23 cellular contexts compared by ENCODE assay signal in the genomic region with DNA sequence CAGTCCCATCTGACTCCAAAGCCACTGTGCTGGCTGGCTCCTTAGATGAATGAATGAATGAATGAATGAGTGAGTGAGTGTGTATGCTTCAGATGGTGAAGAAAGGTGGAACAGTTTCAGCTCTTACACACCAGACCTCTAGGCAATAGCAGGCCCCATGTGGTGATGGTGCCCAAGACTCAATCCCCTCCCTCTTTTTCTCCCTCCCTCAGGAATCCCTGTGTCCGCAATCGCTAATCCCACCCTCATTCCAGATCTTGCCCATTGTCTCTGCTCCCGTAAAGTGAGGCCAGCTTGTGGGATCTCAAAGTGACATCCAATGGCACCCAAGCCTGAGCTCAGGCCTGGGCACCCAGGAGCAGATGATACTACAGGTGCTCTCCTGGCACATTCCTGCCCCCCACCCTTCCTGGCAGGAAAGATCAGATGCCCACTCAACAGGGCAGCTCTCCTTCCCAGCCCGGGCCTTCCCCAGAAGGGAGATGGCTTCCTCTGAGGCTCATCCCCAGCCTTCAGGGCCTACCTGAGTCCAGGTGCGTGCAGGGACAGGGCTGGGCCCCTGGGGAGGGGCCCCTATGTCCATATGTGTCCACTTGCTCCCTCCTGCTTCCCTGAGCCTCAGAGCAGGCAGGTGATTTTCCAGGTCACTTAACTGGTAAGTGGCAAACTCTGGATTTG.
A peak's percentile ranks its signal among the peaks of the same experiment; 100 is the strongest.
DNase-seq lines count a peak whose midpoint lies in the region; ATAC-seq, FAIRE-seq and TF ChIP-seq lines count a peak whose summit lies in the region.
"Had no signal": no experiment of that assay in that cellular context is flagged by ENCODE, and none has a peak within 500 bp of the region (broad histone marks: within the 10 kb centered on the region; RNA-seq: fewer than 3 reads in every experiment).

No MANE protein-coding gene starts in this region.

- H2BK12ac ChIP-seq in H1 (ENCODE audit: low read depth, low read length) = no peak overlapping the region

- H2AFZ ChIP-seq in H1 (ENCODE audit: low read length) = no peak overlapping the region

- no peak for TF ChIP-seq EP300 in H1 (IDR thresholded peaks at IDR 0.05; ENCODE audit: borderline replicate concordance in 1 of 2, low read depth in 2 of 2, low read length in 2 of 2)

- intact Hi-C loops in natural killer cell (cut with micrococcal nuclease) = no loop called here

- H3K27me3 ChIP-seq in H1 (replicated peaks in 1 of 4; ENCODE audit: control insufficient read depth in 3 of 4, extremely low read depth in 1 of 4, insufficient read depth in 3 of 4, low read length in 3 of 4) (no peaks in the 10 kb centered on the region), mesendoderm (ENCODE audit: insufficient read depth, low read length, poor library complexity) (no peaks in the 10 kb centered on the region)
- H3K27me3 ChIP-seq: Peyer's patch had no signal

- peak overlapping the region; percentile 45; the same call in 1 of the 2 replicates for H4K8ac ChIP-seq in H1 (ENCODE audit: extremely low read depth, insufficient read depth, low read length)
- no peak overlapping the region for H4K8ac ChIP-seq in mesendoderm (ENCODE audit: low read depth, low read length)

- H3K56ac ChIP-seq in H1 (replicated peaks; ENCODE audit: insufficient read length, low read depth, low read length) = no peak overlapping the region
- H3K56ac ChIP-seq in mesendoderm (ENCODE audit: low read length) = no peak overlapping the region

- H3K36me3 Mint-ChIP-seq in natural killer cell treated with Interleukin-12 subunit alpha and Interleukin-12 subunit beta and Interleukin-15 and Interleukin-18, amount 100 ng/mL, for 72 hours = no peaks in the 10 kb centered on the region
- H3K36me3 Mint-ChIP-seq in natural killer cell = no peaks in the 10 kb centered on the region
- no peaks in the 10 kb centered on the region for H3K36me3 Mint-ChIP-seq in activated naive CD4-positive, alpha-beta T cell treated with anti-CD3 and anti-CD28 coated beads, Interleukin-2, amount 10 ng/mL, durations not matched to agents 7 days and 5 days
- H3K36me3 Mint-ChIP-seq: CD8-positive, alpha-beta memory T cell had no signal

- TF ChIP-seq RAD21 in H1 (IDR thresholded peaks at IDR 0.05 in 1 of 2, conservative IDR thresholded peaks at IDR 0.05 in 1 of 2; ENCODE audit: low read depth in 2 of 2, low read length in 2 of 2) = no peak

- H3K4ac ChIP-seq in H1 (replicated peaks; ENCODE audit: insufficient read length, low read depth, low read length) (no peak overlapping the region), mesendoderm (ENCODE audit: low read depth, low read length) (no peak overlapping the region)

- no peak overlapping the region for H3K18ac ChIP-seq in H1 (ENCODE audit: extremely low read depth, low read length)
- H3K18ac ChIP-seq in mesendoderm (ENCODE audit: low read length) = no peak overlapping the region

- H3K9me3 Mint-ChIP-seq in natural killer cell treated with Interleukin-12 subunit alpha and Interleukin-12 subunit beta and Interleukin-15 and Interleukin-18, amount 100 ng/mL, for 72 hours = no peaks in the 10 kb centered on the region
- no peaks in the 10 kb centered on the region for H3K9me3 Mint-ChIP-seq in natural killer cell
- H3K9me3 Mint-ChIP-seq in activated naive CD4-positive, alpha-beta T cell treated with anti-CD3 and anti-CD28 coated beads, Interleukin-2, amount 10 ng/mL, durations not matched to agents 7 days and 5 days = no peaks in the 10 kb centered on the region

- H2BK5ac ChIP-seq in H1 (ENCODE audit: low read depth, low read length) = no peak overlapping the region
- H2BK5ac ChIP-seq in mesendoderm (ENCODE audit: low read length) = no peak overlapping the region

- no peak overlapping the region for H3K9ac ChIP-seq in H1 (replicated peaks in 1 of 4; ENCODE audit: extremely low read depth in 1 of 4, low read depth in 3 of 4, low read length in 3 of 4)
- H3K9ac ChIP-seq in mesendoderm (ENCODE audit: low read length) = no peak overlapping the region

- H2BK15ac ChIP-seq in H1 (ENCODE audit: low read length) (no peak overlapping the region), mesendoderm (replicated peaks; ENCODE audit: low read depth) (no peak overlapping the region)

- no peaks in the 10 kb centered on the region for H3K36me3 ChIP-seq in H1 (ENCODE audit: control insufficient read depth in 2 of 4, insufficient read depth in 4 of 4, low read length in 3 of 4)
- no peaks in the 10 kb centered on the region for H3K36me3 ChIP-seq in mesendoderm (ENCODE audit: control insufficient read depth, insufficient read depth, low read length)
- H3K36me3 ChIP-seq: HAP-1, Peyer's patch, SJCRH30 had no signal

- no peak overlapping the region for H3K4me3 ChIP-seq in H1 (ENCODE audit: extremely low read depth in 1 of 4, insufficient read depth in 2 of 4, low read depth in 3 of 4, low read length in 4 of 4)
- no peak overlapping the region for H3K4me3 ChIP-seq in mesendoderm (ENCODE audit: low read length)
- H3K4me3 ChIP-seq: HAP-1, Peyer's patch, SJCRH30 had no signal

- no peak for ATAC-seq in natural killer cell treated with Interleukin-12 subunit alpha and Interleukin-12 subunit beta and Interleukin-15 and Interleukin-18, amount 100 ng/mL, for 72 hours
- no peak for ATAC-seq in natural killer cell
- no peak for ATAC-seq in HG02870 (IDR thresholded peaks at IDR 0.05; ENCODE audit: unreplicated experiment)

- H4K91ac ChIP-seq in H1 (replicated peaks; ENCODE audit: insufficient read length, low read length) = no peak overlapping the region

- peak; percentile 20 for DNase-seq in natural killer cell treated with Interleukin-12 subunit alpha and Interleukin-12 subunit beta and Interleukin-15 and Interleukin-18, amount 100 ng/mL, for 72 hours (ENCODE audit: low spot score)
- DNase-seq in natural killer cell = no peak
- peak in 1 of 2 experiments; percentile 17 for DNase-seq in H1 (ENCODE audit: low read depth in 1 of 2, low spot score in 2 of 2)
- peak; percentile 85 for DNase-seq in mesendoderm
- no peak for DNase-seq in NCI-H1930 (lab: John Stamatoyannopoulos, UW)
- no peak for DNase-seq in activated naive CD4-positive, alpha-beta T cell treated with anti-CD3 and anti-CD28 coated beads, Interleukin-2, amount 10 ng/mL, durations not matched to agents 7 days and 5 days
- DNase-seq in activated CD4-positive, alpha-beta T cell treated with anti-CD3 and anti-CD28 coated beads for 4 hours = no peak
- DNase-seq: Calu3; DMS153; KG1; NCI-H1092; NCI-H1436; NCI-H187 treated with DMSO at 0.1 percent for 48 hours; NCI-H69; NK-92 treated with Interleukin-12 subunit alpha and Interleukin-12 subunit beta, amount 100 ng/mL, for 24 hours; Peyer's patch; SJCRH30 had no signal

- no peak overlapping the region for H3K14ac ChIP-seq in H1 (ENCODE audit: insufficient read length)

- H3K4me3 Mint-ChIP-seq in natural killer cell treated with Interleukin-12 subunit alpha and Interleukin-12 subunit beta and Interleukin-15 and Interleukin-18, amount 100 ng/mL, for 72 hours = no peak overlapping the region
- no peak overlapping the region for H3K4me3 Mint-ChIP-seq in natural killer cell
- H3K4me3 Mint-ChIP-seq in activated naive CD4-positive, alpha-beta T cell treated with anti-CD3 and anti-CD28 coated beads, Interleukin-2, amount 10 ng/mL, durations not matched to agents 7 days and 5 days = no peak overlapping the region
- H3K4me3 Mint-ChIP-seq: CD8-positive, alpha-beta memory T cell had no signal

- H2BK120ac ChIP-seq in H1 (replicated peaks; ENCODE audit: low read depth, low read length) (peak overlapping the region; percentile 24), mesendoderm (ENCODE audit: low read depth, low read length) (no peak overlapping the region)

- peak; percentile 68 for FAIRE-seq in H1 (lab: Jason Lieb, UNC)
- FAIRE-seq: A204.1, G401.6 had no signal

- POLR2A ChIA-PET in H1 (lab: Charles Lee; ENCODE audit: partially characterized antibody) = interaction anchor here (0.6 kb wide), 1 partner anchor 63 kb away, joined by 4 read pairs; no protein-coding TSS in a partner anchor

- H2BK20ac ChIP-seq in H1 (ENCODE audit: low read length) = no peak overlapping the region

- 78% methylated on average over 5 of the region's 5 CpGs; no CpG with 5 or more reads in 1 of the 2 experiments for WGBS in H1 (ENCODE audit: extremely low coverage in 1 of 2, insufficient coverage in 1 of 2, insufficient read length in 1 of 2, insufficient replicate concordance in 2 of 2, low coverage in 1 of 2, low lambda C conversion rate in 2 of 2, missing lambda C conversion rate in 1 of 2), 2 experiments
- no CpG with 5 or more reads among the region's 5 CpGs for WGBS in mesendoderm (ENCODE audit: extremely low coverage, insufficient coverage, low lambda C conversion rate)

- peaks cover 13 to 16% of the 10 kb centered on the region in 2 donors for H3K27me3 Mint-ChIP-seq in natural killer cell treated with Interleukin-12 subunit alpha and Interleukin-12 subunit beta and Interleukin-15 and Interleukin-18, amount 100 ng/mL, for 72 hours
- H3K27me3 Mint-ChIP-seq in natural killer cell (ENCODE audit: low read depth in 2 of 2) = peaks cover 5 to 11% of the 10 kb centered on the region in 2 donors
- peaks cover 4% of the 10 kb centered on the region for H3K27me3 Mint-ChIP-seq in activated naive CD4-positive, alpha-beta T cell treated with anti-CD3 and anti-CD28 coated beads, Interleukin-2, amount 10 ng/mL, durations not matched to agents 7 days and 5 days

- H3K23me2 ChIP-seq in H1 (ENCODE audit: low read depth, low read length) = no peaks in the 10 kb centered on the region

- H3K23ac ChIP-seq in H1 (ENCODE audit: insufficient read length) (no peak overlapping the region), mesendoderm (ENCODE audit: low read length) (no peak overlapping the region)

- H3K4me2 ChIP-seq in H1 (ENCODE audit: insufficient read depth in 1 of 2, low read depth in 2 of 2, low read length in 2 of 2) (no peak overlapping the region; a peak in 1 of 4 replicates), mesendoderm (ENCODE audit: low read length) (no peak overlapping the region)

- H4K5ac ChIP-seq in H1 (ENCODE audit: insufficient read length, low read depth, low read length) (no peak overlapping the region), mesendoderm (ENCODE audit: low read length) (no peak overlapping the region)

- H4K20me1 ChIP-seq in H1 (replicated peaks in 1 of 2; ENCODE audit: control insufficient read depth in 1 of 2, insufficient read depth in 2 of 2, low read length in 2 of 2) = peaks cover 5 to 7% of the 10 kb centered on the region in 2 experiments

- CTCF ChIA-PET in H1 (lab: Charles Lee; ENCODE audit: partially characterized antibody) = interaction anchor here (0.6 to 1.9 kb wide), 6 partner anchors 11 to 514 kb away, joined by 3 to 4 read pairs (median 3); no protein-coding TSS in a partner anchor
- CTCF ChIA-PET in activated naive CD4-positive, alpha-beta T cell treated with anti-CD3 and anti-CD28 coated beads, Interleukin-2, amount 10 ng/mL, durations not matched to agents 7 days and 5 days (lab: Charles Lee) = no interaction called here

- H3K4me1 ChIP-seq in H1 (replicated peaks in 1 of 4; ENCODE audit: control insufficient read depth in 3 of 4, insufficient read depth in 4 of 4, low read length in 3 of 4) (peaks cover 0 to 13% (median 5%) of the 10 kb centered on the region in 4 experiments; a peak in 5 of 7 replicates), mesendoderm (ENCODE audit: control insufficient read depth, low read depth, low read length) (no peaks in the 10 kb centered on the region)
- H3K4me1 ChIP-seq: HAP-1, Peyer's patch, SJCRH30 had no signal

- TF ChIP-seq CTCF in natural killer cell (IDR thresholded peaks at IDR 0.05) (no peak), H1 (IDR thresholded peaks at IDR 0.05; ENCODE audit: control extremely low read depth in 1 of 3, insufficient read depth in 1 of 3, low read depth in 1 of 3, low read length in 3 of 3) (no peak)

- H3K4me1 Mint-ChIP-seq in natural killer cell treated with Interleukin-12 subunit alpha and Interleukin-12 subunit beta and Interleukin-15 and Interleukin-18, amount 100 ng/mL, for 72 hours (ENCODE audit: low read depth in 2 of 2) = no peaks in the 10 kb centered on the region
- H3K4me1 Mint-ChIP-seq in natural killer cell = no peaks in the 10 kb centered on the region
- no peaks in the 10 kb centered on the region for H3K4me1 Mint-ChIP-seq in activated naive CD4-positive, alpha-beta T cell treated with anti-CD3 and anti-CD28 coated beads, Interleukin-2, amount 10 ng/mL, durations not matched to agents 7 days and 5 days
- H3K4me1 Mint-ChIP-seq: CD8-positive, alpha-beta memory T cell had no signal

- 0 out of 4 replicates have a peak, but pooled peaks cover 0 to 3% of the 10 kb centered on the region in 2 experiments for H3K79me2 ChIP-seq in H1 (ENCODE audit: control insufficient read depth in 1 of 2, insufficient read depth in 2 of 2, low read length in 2 of 2)
- H3K79me2 ChIP-seq in mesendoderm (ENCODE audit: control insufficient read depth, insufficient read depth, low read length) = no peaks in the 10 kb centered on the region

- H3K79me1 ChIP-seq in H1 (ENCODE audit: low read depth, low read length) (no peaks in the 10 kb centered on the region; the same call in 1 of the 2 replicates), mesendoderm (ENCODE audit: low read length) (no peaks in the 10 kb centered on the region)

- no peaks in the 10 kb centered on the region for H3K9me3 ChIP-seq in H1 (ENCODE audit: insufficient read depth in 2 of 2, low read depth in 1 of 2, low read length in 1 of 2)
- H3K9me3 ChIP-seq: HAP-1, Peyer's patch, SJCRH30 had no signal

- no peak overlapping the region for H2AK5ac ChIP-seq in H1 (ENCODE audit: low read depth, low read length)
- no peak overlapping the region for H2AK5ac ChIP-seq in mesendoderm (ENCODE audit: low read length)

- H3K27ac Mint-ChIP-seq in natural killer cell treated with Interleukin-12 subunit alpha and Interleukin-12 subunit beta and Interleukin-15 and Interleukin-18, amount 100 ng/mL, for 72 hours = no peak overlapping the region
- H3K27ac Mint-ChIP-seq in natural killer cell = no peak overlapping the region
- no peak overlapping the region for H3K27ac Mint-ChIP-seq in activated naive CD4-positive, alpha-beta T cell treated with anti-CD3 and anti-CD28 coated beads, Interleukin-2, amount 10 ng/mL, durations not matched to agents 7 days and 5 days
- H3K27ac Mint-ChIP-seq: CD8-positive, alpha-beta memory T cell had no signal

- TF ChIP-seq POLR2A in H1 (IDR thresholded peaks at IDR 0.05; ENCODE audit: control extremely low read depth in 1 of 2, low read depth in 2 of 2, low read length in 2 of 2) = no peak

- H3K27ac ChIP-seq in H1 (ENCODE audit: low read depth, low read length) (no peak overlapping the region), mesendoderm (ENCODE audit: low read depth, low read length) (no peak overlapping the region)
- H3K27ac ChIP-seq: C4-2B, Peyer's patch, SJCRH30 had no signal

Comparison
In these comparisons a context has a peak if more than half of its experiments do, and no peak if none do; other contexts are left out.
1. DNase-seq: peak in natural killer cell treated with Interleukin-12 subunit alpha and Interleukin-12 subunit beta and Interleukin-15 and Interleukin-18, amount 100 ng/mL, for 72 hours (single experiment) and mesendoderm (single experiment); none in natural killer cell (single experiment), NCI-H1930 (0 of 2), activated naive CD4-positive, alpha-beta T cell treated with anti-CD3 and anti-CD28 coated beads, Interleukin-2, amount 10 ng/mL, durations not matched to agents 7 days and 5 days (single experiment) and activated CD4-positive, alpha-beta T cell treated with anti-CD3 and anti-CD28 coated beads for 4 hours (0 of 2).